Comparison of ENCODE assay signal across 8 cellular contexts in genomic region chr12:2004113-2004929, GRCh38.
A peak's percentile ranks its signal among the peaks of the same experiment; 100 is the strongest.
DNase-seq lines count a peak whose midpoint lies in the region; ATAC-seq and TF ChIP-seq lines count a peak whose summit lies in the region.

TSS of gene DCP1B (minus strand) at chr12:2004457. CDS start at chr12:2004431, 26 bp downstream.

- H3K4me1 Mint-ChIP-seq in central memory CD8-positive, alpha-beta T cell = peaks cover 34% of the 10 kb centered on the region

- H3K27ac Mint-ChIP-seq in central memory CD8-positive, alpha-beta T cell (ENCODE audit: low read depth) = peak within 1 kb of the TSS; percentile 96

- peak; percentile 77 for TF ChIP-seq POLR2A in GM18951 (IDR thresholded peaks at IDR 0.05; ENCODE audit: extremely low read depth, insufficient read depth, insufficient read length)

- TF ChIP-seq CTCF in AG09309 (IDR thresholded peaks at IDR 0.05; ENCODE audit: control insufficient read depth, insufficient read depth, low read depth, low read length, missing control alignments) = no peak

- peaks cover 12% of the 10 kb centered on the region for H3K36me3 Mint-ChIP-seq in central memory CD8-positive, alpha-beta T cell (ENCODE audit: insufficient read depth)

- peak within 1 kb of the TSS; percentile 76 for H3K4me3 ChIP-seq in AG09309 (ENCODE audit: control insufficient read depth, low read depth, low read length)

- no peaks in the 10 kb centered on the region for H3K27me3 Mint-ChIP-seq in central memory CD8-positive, alpha-beta T cell

- ATAC-seq in HG03280 (IDR thresholded peaks at IDR 0.05; ENCODE audit: unreplicated experiment) = peak; percentile 98
- ATAC-seq in central memory CD8-positive, alpha-beta T cell (replicated peaks; ENCODE audit: extremely low read depth, poor library complexity, severe bottlenecking) = peak; percentile 99

- DNase-seq in AG09309 (ENCODE audit: low read depth) (peak; percentile 91), NCI-H345 treated with DMSO at 0.1 percent for 48 hours (lab: John Stamatoyannopoulos, UW; ENCODE audit: unreplicated experiment) (peak; percentile 89), iris pigment epithelial cell (ENCODE audit: low read depth) (peak; percentile 99)
- peak; percentile 86 for DNase-seq in activated CD4-positive, CD25-positive, alpha-beta regulatory T cell treated with anti-CD3 and anti-CD28 coated beads, Interleukin-2, amount 50 U/mL, for 16 hours (ENCODE audit: low read depth, low spot score)
- DNase-seq in central memory CD8-positive, alpha-beta T cell (ENCODE audit: low spot score in 2 of 2) = peak; percentile 78 to 89
- DNase-seq in stimulated activated CD4-positive, alpha-beta T cell treated with anti-CD3 and anti-CD28 coated beads, Interleukin-12 subunit alpha, Interleukin-12 subunit beta, amount 100 ng/mL, for 24 hours (ENCODE audit: low read depth in 2 of 2) = peak; percentile 89 to 93

- peak within 1 kb of the TSS; percentile 96 for H3K4me3 Mint-ChIP-seq in central memory CD8-positive, alpha-beta T cell

- in situ Hi-C loops in GM18951 (cut with MboI; ENCODE audit: low sequenced_read_pairs, unreplicated experiment) = no loop called here

- no peaks in the 10 kb centered on the region for H3K9me3 Mint-ChIP-seq in central memory CD8-positive, alpha-beta T cell

Comparison
In these comparisons a context has a peak if more than half of its experiments do, and no peak if none do; other contexts are left out.
1. Peak in every context shown above with its lines: DNase-seq, ATAC-seq and H3K4me3 ChIP-seq.